9 cellular contexts compared by ENCODE assay signal in the genomic region with DNA sequence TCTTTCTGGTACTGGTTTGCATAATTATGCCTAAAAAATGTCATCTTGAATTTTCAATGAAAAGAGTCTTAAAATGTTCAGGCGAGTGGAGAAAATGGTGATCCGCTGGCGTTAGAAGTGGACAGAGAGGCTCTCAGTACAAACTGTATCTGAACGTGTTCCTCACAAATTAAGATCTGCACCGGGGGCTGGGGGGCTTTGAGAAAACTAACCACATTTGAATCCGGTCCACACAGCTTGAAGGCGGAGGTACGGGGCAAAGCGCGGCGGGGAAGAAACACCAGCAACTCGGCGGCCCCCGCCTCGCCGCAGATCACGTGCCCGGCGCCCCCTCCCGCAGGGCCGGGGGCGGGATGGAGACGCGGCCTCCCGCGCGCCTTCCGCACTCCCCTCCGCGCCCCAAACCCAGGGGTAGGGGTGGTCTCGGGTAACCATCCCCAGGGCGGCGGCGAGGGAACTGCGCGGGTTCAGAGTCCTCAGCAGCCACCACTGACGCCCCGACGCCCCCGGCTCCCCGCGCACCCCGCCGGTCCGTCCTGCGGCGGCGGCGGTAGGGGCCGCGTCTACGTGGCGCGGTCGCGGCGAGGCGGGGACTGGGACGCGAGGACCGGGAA. TPM values are rescaled to one million over a fixed set of nuclear protein-coding genes. Genes with fewer than 3 reads are reported as not detected.
DNase-seq lines count a peak whose midpoint lies in the region; ATAC-seq, FAIRE-seq and TF ChIP-seq lines count a peak whose summit lies in the region.
"Had no signal": no experiment of that assay in that cellular context is flagged by ENCODE, and none has a peak within 500 bp of the region (broad histone marks: within the 10 kb centered on the region; RNA-seq: fewer than 3 reads in every experiment).

No MANE protein-coding gene starts in this region.

- TF ChIP-seq CTCF in osteoblast (IDR thresholded peaks at IDR 0.05; ENCODE audit: extremely low read depth, low read depth, low read length): no peak

- H3K9me3 ChIP-seq in NT2/D1 (ENCODE audit: insufficient read depth, low read length): no peaks in the 10 kb centered on the region
- no peaks in the 10 kb centered on the region for H3K9me3 ChIP-seq in osteoblast (ENCODE audit: low read depth, low read length)

- peak overlapping the region; percentile 85 for H3K9ac ChIP-seq in NT2/D1 (ENCODE audit: insufficient read length, low read depth)

- H3K27ac ChIP-seq in osteoblast (ENCODE audit: low read depth, low read length): peak overlapping the region; percentile 69

- peak overlapping the region; percentile 56 for H3K4me3 ChIP-seq in NT2/D1 (ENCODE audit: insufficient read length, low read depth)
- peak overlapping the region; percentile 80 for H3K4me3 ChIP-seq in osteoblast (ENCODE audit: insufficient read depth, low read length)

- peaks cover 52% of the 10 kb centered on the region for H3K79me2 ChIP-seq in osteoblast (ENCODE audit: insufficient read depth, low read length)

- ATAC-seq in HG02642 (IDR thresholded peaks at IDR 0.05; ENCODE audit: poor library complexity, unreplicated experiment) (peak; percentile 44), GM18520 (IDR thresholded peaks at IDR 0.05; ENCODE audit: unreplicated experiment) (no peak)

- peak overlapping the region; percentile 59 for H2AFZ ChIP-seq in osteoblast (ENCODE audit: low read length)

- H3K36me3 ChIP-seq in NT2/D1 (ENCODE audit: insufficient read depth, insufficient read length, low read length) (peaks cover 18% of the 10 kb centered on the region), osteoblast (ENCODE audit: insufficient read depth, low read length) (peaks cover 23% of the 10 kb centered on the region)

- H3K4me1 ChIP-seq in NT2/D1 (ENCODE audit: insufficient read depth, insufficient read length) (peaks cover 5% of the 10 kb centered on the region), osteoblast (ENCODE audit: insufficient read depth, low read length) (peaks cover 17% of the 10 kb centered on the region)

- FAIRE-seq in GM12892 (lab: Jason Lieb, UNC) (no peak), urothelium cell line (lab: Jason Lieb, UNC) (peak; percentile 96)
- FAIRE-seq: islet of Langerhans had no signal

- H3K27me3 ChIP-seq in NT2/D1 (ENCODE audit: insufficient read depth, insufficient read length) (no peaks in the 10 kb centered on the region), osteoblast (ENCODE audit: insufficient read depth, low read length) (no peaks in the 10 kb centered on the region)

- DNase-seq in GM12892 (ENCODE audit: insufficient read length) (peak; percentile 35), NT2/D1 (ENCODE audit: low read depth, low spot score) (no peak), activated gamma-delta T cell (lab: John Stamatoyannopoulos, UW) (peak; percentile 59), globus pallidus (ENCODE audit: low spot score) (peak; percentile 61), osteoblast (ENCODE audit: insufficient read length, low spot score, missing footprints) (peak; percentile 87), urothelium cell line (ENCODE audit: low spot score) (peak; percentile 72)

- H3K4me2 ChIP-seq in osteoblast (ENCODE audit: insufficient read depth, low read length): peak overlapping the region; percentile 73

- H4K20me1 ChIP-seq in osteoblast (ENCODE audit: insufficient read depth, low read length): peaks cover 26% of the 10 kb centered on the region

- no peak for TF ChIP-seq POLR2A in GM12892 (IDR thresholded peaks at IDR 0.05; ENCODE audit: low read depth, low read length)

RNA-seq across cellular contexts. Expression of a gene that starts 0.5 kb away (rescaled TPM):
- 14.6 TPM for polyA plus RNA-seq in GM12892 (2012; ENCODE audit: missing spikeins)
- 47.7 and 48.1 TPM in 2 replicates for total RNA-seq in osteoblast
